ENCODE assay signal across 8 cellular contexts in the genomic region with DNA sequence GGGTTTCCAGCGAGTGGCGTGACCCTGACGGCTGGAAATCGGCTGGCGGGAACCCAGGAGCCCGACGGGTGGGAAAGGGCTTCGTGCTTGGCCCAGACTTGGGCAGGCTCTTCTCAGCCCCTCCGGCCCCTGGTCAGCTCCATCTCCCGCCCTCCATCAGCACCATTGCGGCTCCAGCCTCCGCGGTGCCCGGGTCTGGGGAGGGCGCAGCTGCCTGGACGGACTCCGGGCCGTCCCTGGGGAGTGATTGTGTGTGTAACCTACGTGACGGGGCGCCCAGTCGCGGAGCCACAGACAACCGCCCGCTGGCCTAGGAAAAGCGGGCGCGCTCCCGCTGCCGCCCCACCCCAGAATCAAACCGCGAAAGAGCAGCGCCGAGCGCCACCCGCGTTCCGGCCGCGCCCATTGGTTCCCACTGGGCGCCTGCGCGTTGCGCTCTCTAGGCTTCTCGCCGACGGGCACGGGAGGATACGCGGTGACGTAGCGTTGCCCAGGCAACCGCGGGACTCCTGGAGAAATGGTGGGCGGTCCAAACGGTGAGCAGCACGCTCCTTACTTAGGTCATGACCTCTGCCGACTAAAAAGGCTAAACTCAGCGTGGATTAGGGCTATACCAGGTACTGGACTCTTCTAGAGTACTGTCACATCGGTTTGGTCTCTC. TPM values are rescaled to one million over a fixed set of nuclear protein-coding genes. Genes with fewer than 3 reads are reported as not detected.
DNase-seq lines count a peak whose midpoint lies in the region; ATAC-seq and TF ChIP-seq lines count a peak whose summit lies in the region.

A gene (minus strand): TSS at position 355 of the 661 bp plus-strand sequence. CDS start 394 bp downstream, outside the sequence.

- peak within 1 kb of the TSS in 1 of 2 donors; percentile 6 for H3K27ac ChIP-seq in lung (ENCODE audit: low read depth in 1 of 2, low read length in 1 of 2)

- CTCF ChIA-PET in activated CD8-positive, alpha-beta T cell treated with anti-CD3 and anti-CD28 coated beads for 36 hours (lab: Charles Lee): no interaction called here

- POLR2A ChIA-PET in activated CD8-positive, alpha-beta T cell treated with anti-CD3 and anti-CD28 coated beads for 36 hours (lab: Charles Lee): no interaction called here

- no peaks in the 10 kb centered on the region for H3K27me3 ChIP-seq in lung (ENCODE audit: control insufficient read depth, insufficient read depth)

- peak within 1 kb of the TSS; percentile 66 for H3K4me3 Mint-ChIP-seq in activated CD8-positive, alpha-beta T cell treated with anti-CD3 and anti-CD28 coated beads for 36 hours

- no peak for TF ChIP-seq CTCF in AG09319 (IDR thresholded peaks at IDR 0.05; ENCODE audit: low read depth, low read length)
- TF ChIP-seq CTCF in activated CD8-positive, alpha-beta T cell treated with anti-CD3 and anti-CD28 coated beads for 36 hours (IDR thresholded peaks at IDR 0.05): no peak
- no peak for TF ChIP-seq CTCF in lung (IDR thresholded peaks at IDR 0.05; ENCODE audit: control extremely low read depth, extremely low read depth)

- peaks cover 3% of the 10 kb centered on the region for H3K4me1 Mint-ChIP-seq in activated CD8-positive, alpha-beta T cell treated with anti-CD3 and anti-CD28 coated beads for 36 hours (ENCODE audit: low read depth)

- no peaks in the 10 kb centered on the region for H3K36me3 Mint-ChIP-seq in activated CD8-positive, alpha-beta T cell treated with anti-CD3 and anti-CD28 coated beads for 36 hours (ENCODE audit: low read depth)

- peak within 1 kb of the TSS; percentile 62 for H3K4me3 ChIP-seq in lung

- peaks cover 4% of the 10 kb centered on the region for H3K27me3 Mint-ChIP-seq in activated CD8-positive, alpha-beta T cell treated with anti-CD3 and anti-CD28 coated beads for 36 hours

- intact Hi-C loops in activated CD8-positive, alpha-beta T cell treated with anti-CD3 and anti-CD28 coated beads for 36 hours (cut with micrococcal nuclease): no loop called here

- peak; percentile 84 for DNase-seq in AG09319 (ENCODE audit: extremely low read depth, low read depth)
- DNase-seq in NCI-H510A (lab: John Stamatoyannopoulos, UW): peak; percentile 90
- peak; percentile 96 for DNase-seq in activated CD8-positive, alpha-beta T cell treated with anti-CD3 and anti-CD28 coated beads for 36 hours
- DNase-seq in effector CD8-positive, alpha-beta T cell (lab: John Stamatoyannopoulos, UW): peak; percentile 78
- DNase-seq in lung (ENCODE audit: low spot score): peak; percentile 90
- DNase-seq in stimulated activated CD4-positive, alpha-beta T cell treated with anti-CD3 and anti-CD28 coated beads, TNF-alpha, amount 100 ng/mL, for 24 hours (ENCODE audit: low read depth in 3 of 3): peak; percentile 83 to 93 (median 88)

- no peaks in the 10 kb centered on the region for H3K9me3 Mint-ChIP-seq in activated CD8-positive, alpha-beta T cell treated with anti-CD3 and anti-CD28 coated beads for 36 hours

- WGBS in lung, 2 donors: 2 to 4% methylated on average over 60 of the region's 60 CpGs

- peaks cover 0 to 3% of the 10 kb centered on the region in 2 donors for H3K4me1 ChIP-seq in lung (ENCODE audit: control insufficient read depth in 2 of 2, insufficient read depth in 2 of 2, low read length in 2 of 2)

- peak; percentile 99 for ATAC-seq in GM19043 (IDR thresholded peaks at IDR 0.05; ENCODE audit: low read depth, unreplicated experiment)
- peak; percentile 99 for ATAC-seq in HG03342 (IDR thresholded peaks at IDR 0.05; ENCODE audit: unreplicated experiment)
- ATAC-seq in activated CD8-positive, alpha-beta T cell treated with anti-CD3 and anti-CD28 coated beads for 36 hours: peak; percentile 98
- peak; percentile 98 for ATAC-seq in lung (ENCODE audit: insufficient read depth, low FRiP score)

- peak within 1 kb of the TSS; percentile 72 for H3K27ac Mint-ChIP-seq in activated CD8-positive, alpha-beta T cell treated with anti-CD3 and anti-CD28 coated beads for 36 hours

- no peaks in the 10 kb centered on the region for H3K36me3 ChIP-seq in lung (ENCODE audit: control insufficient read depth in 2 of 2, insufficient read depth in 2 of 2, low read length in 2 of 2)

- H3K9me3 ChIP-seq in lung (ENCODE audit: control insufficient read depth in 2 of 2, insufficient read depth in 1 of 2, low read length in 1 of 2): no peaks in the 10 kb centered on the region

RNA-seq across cellular contexts. Expression of the gene that starts here (rescaled TPM):
- 1 to 10 TPM; 1.4 to 1.5 TPM for total RNA-seq in activated CD8-positive, alpha-beta T cell treated with anti-CD3 and anti-CD28 coated beads for 36 hours
- total RNA-seq in lung: 1 to 10 TPM; 2.3 to 5.4 TPM
- under 1 TPM; 0.47 to 0.69 TPM for polyA plus RNA-seq in lung
